In genomic region chr12:58639323-58639934, GRCh38 we compare ENCODE assay signal across 11 cellular contexts.
A peak's percentile ranks its signal among the peaks of the same experiment; 100 is the strongest.
DNase-seq lines count a peak whose midpoint lies in the region; ATAC-seq and TF ChIP-seq lines count a peak whose summit lies in the region.
"Had no signal": no experiment of that assay in that cellular context is flagged by ENCODE, and none has a peak within 500 bp of the region (broad histone marks: within the 10 kb centered on the region; RNA-seq: fewer than 3 reads in every experiment).

No MANE protein-coding gene starts in this region.

- ATAC-seq in HG02981 (IDR thresholded peaks at IDR 0.05; ENCODE audit: unreplicated experiment) (no peak), HG02970 (IDR thresholded peaks at IDR 0.05; ENCODE audit: low FRiP score, unreplicated experiment) (no peak)

- TF ChIP-seq CTCF in epithelial cell of proximal tubule (conservative IDR thresholded peaks at IDR 0.05; ENCODE audit: low read depth, low read length): no peak

- H3K4me3 ChIP-seq in epithelial cell of proximal tubule (ENCODE audit: low read depth, low read length): no peak overlapping the region

- DNase-seq in COR-L47 (lab: John Stamatoyannopoulos, UW): peak; percentile 70
- peak; percentile 12 for DNase-seq in NCI-H1092 (lab: John Stamatoyannopoulos, UW)
- peak; percentile 96 for DNase-seq in NCI-H748 treated with DMSO at 0.1 percent for 48 hours (lab: John Stamatoyannopoulos, UW)
- DNase-seq in epithelial cell of proximal tubule (ENCODE audit: low read depth): peak; percentile 10
- no peak for DNase-seq in midbrain (lab: John Stamatoyannopoulos, UW)
- DNase-seq in mucosa of gallbladder (ENCODE audit: low spot score): no peak
- DNase-seq: activated CD4-positive, CD25-positive, alpha-beta regulatory T cell; caudate nucleus; HCEC 1CT had no signal

Comparison
In these comparisons a context has a peak if more than half of its experiments do, and no peak if none do; other contexts are left out.
1. DNase-seq: peak in COR-L47 (single experiment), NCI-H1092 (single experiment), NCI-H748 treated with DMSO at 0.1 percent for 48 hours (single experiment) and epithelial cell of proximal tubule (single experiment); none in midbrain (single experiment) and mucosa of gallbladder (single experiment).